Comparison of ENCODE assay signal across 1 cellular context in the genomic region with DNA sequence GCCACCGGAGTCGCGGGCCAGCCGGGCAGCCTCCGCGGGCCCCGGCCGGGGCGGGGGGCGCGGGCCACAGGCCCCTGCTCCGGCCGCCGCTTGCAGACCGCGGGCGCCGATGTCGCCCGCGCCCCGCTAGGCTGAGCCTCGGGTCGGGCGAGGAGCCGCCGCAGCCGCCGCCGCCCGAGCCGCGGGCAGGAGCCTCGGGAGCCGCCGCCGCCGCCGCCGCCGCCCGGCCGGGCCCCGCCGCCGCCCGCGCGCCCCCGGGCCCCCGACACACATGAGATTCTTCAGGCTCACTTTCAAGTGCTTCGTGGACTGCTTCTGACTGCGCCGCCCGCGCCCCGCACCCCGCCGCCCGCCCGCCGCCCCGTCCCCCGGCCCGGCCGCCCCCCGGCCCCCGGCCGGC.
TF ChIP-seq lines count a peak whose summit lies in the region.

No MANE protein-coding gene starts in this region.

TF ChIP-seq in IMR-90, 13 proteins besides CTCF, POLR2A, EP300 and RAD21:
- no peak for TF ChIP-seq CHD1 (IDR thresholded peaks at IDR 0.05; ENCODE audit: low read depth, low read length)
- no peak for TF ChIP-seq MXI1 (IDR thresholded peaks at IDR 0.05; ENCODE audit: borderline replicate concordance, low read depth, low read length)
- no peak for TF ChIP-seq CEBPB (IDR thresholded peaks at IDR 0.05; ENCODE audit: low read depth, low read length)
- TF ChIP-seq RFX5 (IDR thresholded peaks at IDR 0.05; ENCODE audit: low read depth, low read length) = no peak
- no peak for TF ChIP-seq MAZ (IDR thresholded peaks at IDR 0.05; ENCODE audit: borderline replicate concordance, low read depth, low read length)
- TF ChIP-seq MAFK (IDR thresholded peaks at IDR 0.05; ENCODE audit: low read depth, low read length) = no peak
- TF ChIP-seq, protein P1, sequence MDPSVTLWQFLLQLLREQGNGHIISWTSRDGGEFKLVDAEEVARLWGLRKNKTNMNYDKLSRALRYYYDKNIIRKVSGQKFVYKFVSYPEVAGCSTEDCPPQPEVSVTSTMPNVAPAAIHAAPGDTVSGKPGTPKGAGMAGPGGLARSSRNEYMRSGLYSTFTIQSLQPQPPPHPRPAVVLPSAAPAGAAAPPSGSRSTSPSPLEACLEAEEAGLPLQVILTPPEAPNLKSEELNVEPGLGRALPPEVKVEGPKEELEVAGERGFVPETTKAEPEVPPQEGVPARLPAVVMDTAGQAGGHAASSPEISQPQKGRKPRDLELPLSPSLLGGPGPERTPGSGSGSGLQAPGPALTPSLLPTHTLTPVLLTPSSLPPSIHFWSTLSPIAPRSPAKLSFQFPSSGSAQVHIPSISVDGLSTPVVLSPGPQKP (IDR thresholded peaks at IDR 0.05; ENCODE audit: borderline replicate concordance, low read depth, low read length) = no peak
- no peak for TF ChIP-seq BHLHE40 (IDR thresholded peaks at IDR 0.05; ENCODE audit: low read depth, low read length)
- no peak for TF ChIP-seq FOS (IDR thresholded peaks at IDR 0.05; ENCODE audit: low read depth, low read length)
